In the genomic region with DNA sequence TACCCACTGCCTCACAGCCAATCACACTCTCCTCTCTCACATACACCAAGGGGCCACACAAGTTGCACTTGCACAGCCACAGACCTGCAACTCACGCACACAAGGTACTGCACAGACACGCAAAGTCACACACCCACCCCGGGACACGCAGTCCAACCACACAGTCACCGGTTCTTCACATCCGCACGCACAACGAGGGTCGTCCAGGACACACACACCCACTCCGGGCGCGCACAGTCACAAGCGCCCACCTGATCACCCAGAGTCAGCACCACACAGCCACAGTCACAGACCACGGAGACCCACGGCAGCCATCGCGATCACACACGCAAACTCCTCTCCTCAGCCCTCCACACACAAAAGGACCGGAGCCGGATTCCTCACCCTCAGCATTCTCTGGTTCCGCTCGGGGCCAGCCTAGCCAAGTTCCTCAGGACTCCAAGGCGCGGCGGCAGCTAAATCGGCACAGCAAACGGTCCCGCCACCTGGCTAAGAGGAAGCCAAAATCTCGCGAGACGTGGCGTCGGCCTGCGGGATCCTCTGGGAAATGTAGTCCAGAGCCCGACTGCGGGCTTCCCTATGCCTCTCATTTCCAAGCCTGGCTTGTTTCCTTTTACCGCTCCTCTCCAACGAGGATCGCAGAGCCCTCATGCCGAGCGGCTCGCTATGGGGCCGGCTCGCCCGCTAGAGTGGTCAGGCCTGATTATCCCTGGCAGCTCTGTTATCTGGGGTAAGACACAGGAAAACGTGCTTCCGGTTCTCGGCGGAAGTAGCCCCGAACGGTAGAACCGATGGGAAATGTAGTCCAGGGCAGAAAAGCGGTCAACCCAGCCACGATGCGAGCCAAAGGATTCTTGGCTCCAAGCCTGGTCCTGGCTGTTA, we compare ENCODE assay signal across 1 cellular context.
A peak's percentile ranks its signal among the peaks of the same experiment; 100 is the strongest.
TF ChIP-seq lines count a peak whose summit lies in the region.

A gene (minus strand): TSS at position 467 of the 882 bp plus-strand sequence. CDS start 10,201 bp downstream, outside the sequence.

TF ChIP-seq in K562, 482 proteins besides CTCF, POLR2A, EP300 and RAD21 (continued from another document and continues in another):
- TF ChIP-seq, protein P1, sequence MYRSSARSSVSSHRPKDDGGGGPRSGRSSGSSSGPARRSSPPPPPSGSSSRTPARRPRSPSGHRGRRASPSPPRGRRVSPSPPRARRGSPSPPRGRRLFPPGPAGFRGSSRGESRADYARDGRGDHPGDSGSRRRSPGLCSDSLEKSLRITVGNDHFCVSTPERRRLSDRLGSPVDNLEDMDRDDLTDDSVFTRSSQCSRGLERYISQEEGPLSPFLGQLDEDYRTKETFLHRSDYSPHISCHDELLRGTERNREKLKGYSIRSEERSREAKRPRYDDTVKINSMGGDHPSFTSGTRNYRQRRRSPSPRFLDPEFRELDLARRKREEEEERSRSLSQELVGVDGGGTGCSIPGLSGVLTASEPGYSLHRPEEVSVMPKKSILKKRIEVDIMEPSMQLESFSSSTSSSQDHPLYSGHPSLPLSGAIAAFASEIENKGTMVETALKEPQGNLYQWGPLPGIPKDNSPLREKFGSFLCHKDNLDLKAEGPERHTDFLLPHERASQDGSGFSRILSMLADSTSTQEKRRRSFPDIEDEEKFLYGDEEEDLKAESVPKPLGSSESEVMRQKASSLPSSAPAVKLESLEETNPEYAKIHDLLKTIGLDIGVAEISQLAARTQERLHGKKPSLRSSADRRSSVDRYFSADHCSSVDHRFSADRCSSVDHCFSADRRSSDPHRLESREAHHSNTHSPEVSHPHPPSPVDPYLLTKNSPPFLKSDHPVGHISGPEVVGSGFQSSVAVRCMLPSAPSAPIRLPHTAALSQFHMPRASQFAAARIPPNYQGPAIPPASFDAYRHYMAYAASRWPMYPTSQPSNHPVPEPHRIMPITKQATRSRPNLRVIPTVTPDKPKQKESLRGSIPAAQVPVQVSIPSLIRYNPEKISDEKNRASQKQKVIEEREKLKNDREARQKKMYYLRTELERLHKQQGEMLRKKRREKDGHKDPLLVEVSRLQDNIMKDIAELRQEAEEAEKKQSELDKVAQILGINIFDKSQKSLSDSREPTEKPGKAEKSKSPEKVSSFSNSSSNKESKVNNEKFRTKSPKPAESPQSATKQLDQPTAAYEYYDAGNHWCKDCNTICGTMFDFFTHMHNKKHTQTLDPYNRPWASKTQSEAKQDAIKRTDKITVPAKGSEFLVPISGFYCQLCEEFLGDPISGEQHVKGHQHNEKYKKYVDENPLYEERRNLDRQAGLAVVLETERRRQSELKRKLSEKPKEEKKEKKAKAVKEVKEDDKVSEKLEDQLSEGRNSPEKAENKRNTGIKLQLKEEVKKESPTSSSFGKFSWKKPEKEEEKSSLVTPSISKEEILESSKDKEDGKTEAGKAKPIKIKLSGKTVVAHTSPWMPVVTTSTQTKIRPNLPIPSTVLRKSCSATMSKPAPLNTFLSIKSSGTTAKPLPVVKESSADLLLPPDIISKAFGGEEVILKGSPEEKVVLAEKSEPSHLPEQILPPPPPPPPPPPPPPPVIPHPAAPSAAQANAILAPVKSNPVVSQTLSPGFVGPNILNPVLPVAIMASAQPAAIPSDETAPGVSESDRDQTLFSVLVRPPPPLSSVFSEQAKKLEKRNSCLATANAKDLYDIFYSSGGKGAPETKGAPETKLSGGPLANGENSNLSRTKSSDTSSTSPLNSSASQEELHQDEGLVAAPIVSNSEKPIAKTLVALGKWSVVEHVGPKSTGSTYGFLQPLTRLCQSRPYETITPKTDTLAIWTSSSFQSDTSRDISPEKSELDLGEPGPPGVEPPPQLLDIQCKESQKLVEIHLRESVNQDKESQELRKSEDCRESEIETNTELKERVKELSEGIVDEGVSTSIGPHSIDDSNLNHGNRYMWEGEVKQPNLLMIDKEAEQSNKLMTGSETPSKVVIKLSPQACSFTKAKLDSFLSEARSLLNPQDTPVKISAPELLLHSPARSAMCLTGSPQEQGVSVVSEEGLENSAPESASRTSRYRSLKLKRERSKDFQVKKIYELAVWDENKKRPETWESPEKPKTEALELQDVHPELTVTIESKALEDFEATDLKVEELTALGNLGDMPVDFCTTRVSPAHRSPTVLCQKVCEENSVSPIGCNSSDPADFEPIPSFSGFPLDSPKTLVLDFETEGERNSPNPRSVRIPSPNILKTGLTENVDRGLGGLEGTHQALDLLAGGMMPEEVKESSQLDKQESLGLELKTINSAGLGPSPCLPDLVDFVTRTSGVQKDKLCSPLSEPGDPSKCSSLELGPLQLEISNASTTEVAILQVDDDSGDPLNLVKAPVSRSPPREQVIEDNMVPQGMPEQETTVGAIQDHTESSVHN (IDR thresholded peaks at IDR 0.05; ENCODE audit: borderline replicate concordance in 1 of 2, low read depth in 1 of 2), result no peak
- TF ChIP-seq RB1 (IDR thresholded peaks at IDR 0.05; ENCODE audit: low read depth) (no peak), TEAD1 (CRISPR knock-in tag; IDR thresholded peaks at IDR 0.05) (0 out of 4 replicates have a peak, but pooled peaks of 1 of the 2 experiments have one; percentile 50), SAP30 (IDR thresholded peaks at IDR 0.05; ENCODE audit: borderline replicate concordance, insufficient read depth, low read depth, low read length, poor library complexity, severe bottlenecking) (peak; percentile 65), ETV6 (IDR thresholded peaks at IDR 0.05; ENCODE audit: borderline replicate concordance in 1 of 2, low read depth in 2 of 2, low read length in 1 of 2) (no peak), ETV6 (CRISPR knock-in tag; IDR thresholded peaks at IDR 0.05; ENCODE audit: borderline replicate concordance) (no peak), NBN (IDR thresholded peaks at IDR 0.05; ENCODE audit: low read depth) (no peak), TAF9B (IDR thresholded peaks at IDR 0.05; ENCODE audit: partially characterized antibody) (peak; percentile 20), ARID2 (IDR thresholded peaks at IDR 0.05) (no peak), CBFA2T2 (conservative IDR thresholded peaks at IDR 0.05) (no peak), BCL6 (CRISPR knock-in tag; IDR thresholded peaks at IDR 0.05) (no peak), SMAD4 (CRISPR knock-in tag; conservative IDR thresholded peaks at IDR 0.05) (no peak), RBM39 (optimal IDR thresholded peaks at IDR 0.05; ENCODE audit: low read depth, low read length) (no peak), TAF1 (IDR thresholded peaks at IDR 0.05; ENCODE audit: control insufficient read depth, extremely low read depth, insufficient read depth, low read length, severe bottlenecking) (peak; percentile 38), ZNF445 (CRISPR knock-in tag; IDR thresholded peaks at IDR 0.05; ENCODE audit: low read depth) (no peak), PHB (CRISPR knock-in tag; IDR thresholded peaks at IDR 0.05) (no peak), HDAC1 (IDR thresholded peaks at IDR 0.05) (peak in 1 of 2 experiments; percentile 72; a peak in 2 of 4 replicates), ZNF785 (CRISPR knock-in tag; IDR thresholded peaks at IDR 0.05) (no peak), RBFOX2 (IDR thresholded peaks at IDR 0.05; ENCODE audit: low read depth, low read length) (peak; percentile 89)
- TF ChIP-seq, protein P2, sequence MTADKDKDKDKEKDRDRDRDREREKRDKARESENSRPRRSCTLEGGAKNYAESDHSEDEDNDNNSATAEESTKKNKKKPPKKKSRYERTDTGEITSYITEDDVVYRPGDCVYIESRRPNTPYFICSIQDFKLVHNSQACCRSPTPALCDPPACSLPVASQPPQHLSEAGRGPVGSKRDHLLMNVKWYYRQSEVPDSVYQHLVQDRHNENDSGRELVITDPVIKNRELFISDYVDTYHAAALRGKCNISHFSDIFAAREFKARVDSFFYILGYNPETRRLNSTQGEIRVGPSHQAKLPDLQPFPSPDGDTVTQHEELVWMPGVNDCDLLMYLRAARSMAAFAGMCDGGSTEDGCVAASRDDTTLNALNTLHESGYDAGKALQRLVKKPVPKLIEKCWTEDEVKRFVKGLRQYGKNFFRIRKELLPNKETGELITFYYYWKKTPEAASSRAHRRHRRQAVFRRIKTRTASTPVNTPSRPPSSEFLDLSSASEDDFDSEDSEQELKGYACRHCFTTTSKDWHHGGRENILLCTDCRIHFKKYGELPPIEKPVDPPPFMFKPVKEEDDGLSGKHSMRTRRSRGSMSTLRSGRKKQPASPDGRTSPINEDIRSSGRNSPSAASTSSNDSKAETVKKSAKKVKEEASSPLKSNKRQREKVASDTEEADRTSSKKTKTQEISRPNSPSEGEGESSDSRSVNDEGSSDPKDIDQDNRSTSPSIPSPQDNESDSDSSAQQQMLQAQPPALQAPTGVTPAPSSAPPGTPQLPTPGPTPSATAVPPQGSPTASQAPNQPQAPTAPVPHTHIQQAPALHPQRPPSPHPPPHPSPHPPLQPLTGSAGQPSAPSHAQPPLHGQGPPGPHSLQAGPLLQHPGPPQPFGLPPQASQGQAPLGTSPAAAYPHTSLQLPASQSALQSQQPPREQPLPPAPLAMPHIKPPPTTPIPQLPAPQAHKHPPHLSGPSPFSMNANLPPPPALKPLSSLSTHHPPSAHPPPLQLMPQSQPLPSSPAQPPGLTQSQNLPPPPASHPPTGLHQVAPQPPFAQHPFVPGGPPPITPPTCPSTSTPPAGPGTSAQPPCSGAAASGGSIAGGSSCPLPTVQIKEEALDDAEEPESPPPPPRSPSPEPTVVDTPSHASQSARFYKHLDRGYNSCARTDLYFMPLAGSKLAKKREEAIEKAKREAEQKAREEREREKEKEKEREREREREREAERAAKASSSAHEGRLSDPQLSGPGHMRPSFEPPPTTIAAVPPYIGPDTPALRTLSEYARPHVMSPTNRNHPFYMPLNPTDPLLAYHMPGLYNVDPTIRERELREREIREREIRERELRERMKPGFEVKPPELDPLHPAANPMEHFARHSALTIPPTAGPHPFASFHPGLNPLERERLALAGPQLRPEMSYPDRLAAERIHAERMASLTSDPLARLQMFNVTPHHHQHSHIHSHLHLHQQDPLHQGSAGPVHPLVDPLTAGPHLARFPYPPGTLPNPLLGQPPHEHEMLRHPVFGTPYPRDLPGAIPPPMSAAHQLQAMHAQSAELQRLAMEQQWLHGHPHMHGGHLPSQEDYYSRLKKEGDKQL (CRISPR knock-in tag; IDR thresholded peaks at IDR 0.05; ENCODE audit: borderline replicate concordance), result no peak
- TF ChIP-seq, protein P3, sequence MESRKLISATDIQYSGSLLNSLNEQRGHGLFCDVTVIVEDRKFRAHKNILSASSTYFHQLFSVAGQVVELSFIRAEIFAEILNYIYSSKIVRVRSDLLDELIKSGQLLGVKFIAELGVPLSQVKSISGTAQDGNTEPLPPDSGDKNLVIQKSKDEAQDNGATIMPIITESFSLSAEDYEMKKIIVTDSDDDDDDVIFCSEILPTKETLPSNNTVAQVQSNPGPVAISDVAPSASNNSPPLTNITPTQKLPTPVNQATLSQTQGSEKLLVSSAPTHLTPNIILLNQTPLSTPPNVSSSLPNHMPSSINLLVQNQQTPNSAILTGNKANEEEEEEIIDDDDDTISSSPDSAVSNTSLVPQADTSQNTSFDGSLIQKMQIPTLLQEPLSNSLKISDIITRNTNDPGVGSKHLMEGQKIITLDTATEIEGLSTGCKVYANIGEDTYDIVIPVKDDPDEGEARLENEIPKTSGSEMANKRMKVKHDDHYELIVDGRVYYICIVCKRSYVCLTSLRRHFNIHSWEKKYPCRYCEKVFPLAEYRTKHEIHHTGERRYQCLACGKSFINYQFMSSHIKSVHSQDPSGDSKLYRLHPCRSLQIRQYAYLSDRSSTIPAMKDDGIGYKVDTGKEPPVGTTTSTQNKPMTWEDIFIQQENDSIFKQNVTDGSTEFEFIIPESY (CRISPR knock-in tag; IDR thresholded peaks at IDR 0.05), result no peak
- TF ChIP-seq, protein P4, sequence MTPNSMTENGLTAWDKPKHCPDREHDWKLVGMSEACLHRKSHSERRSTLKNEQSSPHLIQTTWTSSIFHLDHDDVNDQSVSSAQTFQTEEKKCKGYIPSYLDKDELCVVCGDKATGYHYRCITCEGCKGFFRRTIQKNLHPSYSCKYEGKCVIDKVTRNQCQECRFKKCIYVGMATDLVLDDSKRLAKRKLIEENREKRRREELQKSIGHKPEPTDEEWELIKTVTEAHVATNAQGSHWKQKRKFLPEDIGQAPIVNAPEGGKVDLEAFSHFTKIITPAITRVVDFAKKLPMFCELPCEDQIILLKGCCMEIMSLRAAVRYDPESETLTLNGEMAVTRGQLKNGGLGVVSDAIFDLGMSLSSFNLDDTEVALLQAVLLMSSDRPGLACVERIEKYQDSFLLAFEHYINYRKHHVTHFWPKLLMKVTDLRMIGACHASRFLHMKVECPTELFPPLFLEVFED (CRISPR knock-in tag; conservative IDR thresholded peaks at IDR 0.05), result peak; percentile 40; the same call in 1 of the 2 replicates
- TF ChIP-seq, protein P5, sequence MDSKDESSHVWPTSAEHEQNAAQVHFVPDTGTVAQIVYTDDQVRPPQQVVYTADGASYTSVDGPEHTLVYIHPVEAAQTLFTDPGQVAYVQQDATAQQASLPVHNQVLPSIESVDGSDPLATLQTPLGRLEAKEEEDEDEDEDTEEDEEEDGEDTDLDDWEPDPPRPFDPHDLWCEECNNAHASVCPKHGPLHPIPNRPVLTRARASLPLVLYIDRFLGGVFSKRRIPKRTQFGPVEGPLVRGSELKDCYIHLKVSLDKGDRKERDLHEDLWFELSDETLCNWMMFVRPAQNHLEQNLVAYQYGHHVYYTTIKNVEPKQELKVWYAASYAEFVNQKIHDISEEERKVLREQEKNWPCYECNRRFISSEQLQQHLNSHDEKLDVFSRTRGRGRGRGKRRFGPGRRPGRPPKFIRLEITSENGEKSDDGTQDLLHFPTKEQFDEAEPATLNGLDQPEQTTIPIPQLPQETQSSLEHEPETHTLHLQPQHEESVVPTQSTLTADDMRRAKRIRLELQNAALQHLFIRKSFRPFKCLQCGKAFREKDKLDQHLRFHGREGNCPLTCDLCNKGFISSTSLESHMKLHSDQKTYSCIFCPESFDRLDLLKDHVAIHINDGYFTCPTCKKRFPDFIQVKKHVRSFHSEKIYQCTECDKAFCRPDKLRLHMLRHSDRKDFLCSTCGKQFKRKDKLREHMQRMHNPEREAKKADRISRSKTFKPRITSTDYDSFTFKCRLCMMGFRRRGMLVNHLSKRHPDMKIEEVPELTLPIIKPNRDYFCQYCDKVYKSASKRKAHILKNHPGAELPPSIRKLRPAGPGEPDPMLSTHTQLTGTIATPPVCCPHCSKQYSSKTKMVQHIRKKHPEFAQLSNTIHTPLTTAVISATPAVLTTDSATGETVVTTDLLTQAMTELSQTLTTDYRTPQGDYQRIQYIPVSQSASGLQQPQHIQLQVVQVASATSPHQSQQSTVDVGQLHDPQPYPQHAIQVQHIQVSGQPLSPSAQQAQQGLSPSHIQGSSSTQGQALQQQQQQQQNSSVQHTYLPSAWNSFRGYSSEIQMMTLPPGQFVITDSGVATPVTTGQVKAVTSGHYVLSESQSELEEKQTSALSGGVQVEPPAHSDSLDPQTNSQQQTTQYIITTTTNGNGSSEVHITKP (IDR thresholded peaks at IDR 0.05; ENCODE audit: partially characterized antibody), result no peak
- TF ChIP-seq, protein P6, sequence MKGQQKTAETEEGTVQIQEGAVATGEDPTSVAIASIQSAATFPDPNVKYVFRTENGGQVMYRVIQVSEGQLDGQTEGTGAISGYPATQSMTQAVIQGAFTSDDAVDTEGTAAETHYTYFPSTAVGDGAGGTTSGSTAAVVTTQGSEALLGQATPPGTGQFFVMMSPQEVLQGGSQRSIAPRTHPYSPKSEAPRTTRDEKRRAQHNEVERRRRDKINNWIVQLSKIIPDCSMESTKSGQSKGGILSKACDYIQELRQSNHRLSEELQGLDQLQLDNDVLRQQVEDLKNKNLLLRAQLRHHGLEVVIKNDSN (CRISPR knock-in tag; IDR thresholded peaks at IDR 0.05), result no peak
- TF ChIP-seq, protein P7, sequence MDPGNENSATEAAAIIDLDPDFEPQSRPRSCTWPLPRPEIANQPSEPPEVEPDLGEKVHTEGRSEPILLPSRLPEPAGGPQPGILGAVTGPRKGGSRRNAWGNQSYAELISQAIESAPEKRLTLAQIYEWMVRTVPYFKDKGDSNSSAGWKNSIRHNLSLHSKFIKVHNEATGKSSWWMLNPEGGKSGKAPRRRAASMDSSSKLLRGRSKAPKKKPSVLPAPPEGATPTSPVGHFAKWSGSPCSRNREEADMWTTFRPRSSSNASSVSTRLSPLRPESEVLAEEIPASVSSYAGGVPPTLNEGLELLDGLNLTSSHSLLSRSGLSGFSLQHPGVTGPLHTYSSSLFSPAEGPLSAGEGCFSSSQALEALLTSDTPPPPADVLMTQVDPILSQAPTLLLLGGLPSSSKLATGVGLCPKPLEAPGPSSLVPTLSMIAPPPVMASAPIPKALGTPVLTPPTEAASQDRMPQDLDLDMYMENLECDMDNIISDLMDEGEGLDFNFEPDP (CRISPR knock-in tag; IDR thresholded peaks at IDR 0.05), result no peak
